Comparison of ENCODE assay signal across 28 cellular contexts in the genomic region with DNA sequence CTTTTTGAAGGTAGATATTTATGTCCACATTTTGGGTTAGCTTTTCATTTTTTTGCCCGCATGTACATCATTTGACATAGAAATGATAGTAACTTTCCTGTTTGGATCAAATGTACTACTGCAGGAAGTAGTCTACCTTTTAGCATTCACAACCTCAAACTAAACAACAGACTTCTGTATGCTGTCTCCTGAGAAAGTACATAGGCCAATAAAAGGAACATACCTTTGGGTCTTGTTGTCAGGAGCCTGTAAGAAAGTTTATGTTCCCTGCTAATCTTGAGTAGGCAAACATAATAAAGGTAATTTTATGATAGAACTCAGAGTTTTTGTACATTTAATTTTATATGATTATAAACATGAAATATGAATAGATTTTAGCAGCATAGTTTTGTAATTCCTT.
"Had no signal": no experiment of that assay in that cellular context is flagged by ENCODE, and none has a peak within 500 bp of the region (broad histone marks: within the 10 kb centered on the region; RNA-seq: fewer than 3 reads in every experiment).

No MANE protein-coding gene starts in this region.

- H3K27ac Mint-ChIP-seq: nephron; progenitor cell of endocrine pancreas; stimulated activated effector memory CD8-positive, alpha-beta T cell treated with anti-CD3 and anti-CD28 coated beads, Interleukin-12 subunit alpha, Interleukin-12 subunit beta, amount 100 ng/mL, for 72 hours; stimulated activated naive CD8-positive, alpha-beta T cell treated with anti-CD3 and anti-CD28 coated beads, Interleukin-15, Interleukin-2, amounts not matched to agents 100 ng/mL and 50 ng/mL, for 24 hours; type B pancreatic cell had no signal

- H3K36me3 Mint-ChIP-seq: activated naive CD4-positive, alpha-beta T cell treated with anti-CD3 and anti-CD28 coated beads, Interleukin-2, amount 50 U/mL, for 24 hours; stimulated activated effector memory CD8-positive, alpha-beta T cell treated with anti-CD3 and anti-CD28 coated beads, Interleukin-12 subunit alpha, Interleukin-12 subunit beta, amount 100 ng/mL, for 72 hours had no signal

- ATAC-seq: body of pancreas; left cardiac atrium; right lobe of liver; stimulated activated effector memory CD8-positive, alpha-beta T cell treated with anti-CD3 and anti-CD28 coated beads, Interleukin-12 subunit alpha, Interleukin-12 subunit beta, amount 100 ng/mL, for 72 hours had no signal

- H3K4me1 ChIP-seq: body of pancreas, vagina had no signal

- H3K9me3 ChIP-seq: body of pancreas, right lobe of liver, thoracic aorta, vagina had no signal

- H3K4me3 ChIP-seq: body of pancreas, right lobe of liver, thoracic aorta, vagina had no signal

- H3K27ac ChIP-seq: body of pancreas, epithelial cell of prostate, right lobe of liver, thoracic aorta, vagina, VCaP had no signal

- H3K27me3 ChIP-seq: body of pancreas, right lobe of liver, vagina had no signal

- H3K27me3 Mint-ChIP-seq: activated naive CD4-positive, alpha-beta T cell treated with anti-CD3 and anti-CD28 coated beads, Interleukin-2, amount 50 U/mL, for 24 hours; progenitor cell of endocrine pancreas; stimulated activated naive CD8-positive, alpha-beta T cell treated with anti-CD3 and anti-CD28 coated beads, Interleukin-15, Interleukin-2, amounts not matched to agents 100 ng/mL and 50 ng/mL, for 24 hours; type B pancreatic cell had no signal

- H3K36me3 ChIP-seq: right lobe of liver, thoracic aorta, vagina had no signal

- DNase-seq: activated CD4-positive, alpha-beta T cell treated with anti-CD3 and anti-CD28 coated beads for 4 hours; activated CD4-positive, alpha-beta T cell treated with anti-CD3 and anti-CD28 coated beads, Interleukin-2, amount 50 U/mL, for 4 hours; activated CD8-positive, alpha-beta memory T cell treated with anti-CD3 and anti-CD28 coated beads for 24 hours; activated CD8-positive, alpha-beta memory T cell treated with anti-CD3 and anti-CD28 coated beads, Interleukin-2, amount 50 U/mL, for 4 hours; activated gamma-delta T cell; activated T-cell treated with anti-CD3 and anti-CD28 coated beads, Interleukin-2, amount 50 U/mL, for 1 hour; aorta; body of pancreas; dermis blood vessel endothelial cell; effector CD8-positive, alpha-beta T cell; glutamatergic neuron; islet precursor cell; left cardiac atrium; mammary epithelial cell; right lobe of liver; stimulated activated CD4-positive, alpha-beta T cell treated with anti-CD3 and anti-CD28 coated beads, Interleukin-12 subunit alpha, Interleukin-12 subunit beta, amount 100 ng/mL, for 4 hours; stimulated activated CD4-positive, alpha-beta T cell treated with anti-CD3 and anti-CD28 coated beads, Interleukin-4, amount 100 ng/mL, for 24 hours; T-helper 1 cell had no signal

- H3K9me3 Mint-ChIP-seq: activated naive CD4-positive, alpha-beta T cell treated with anti-CD3 and anti-CD28 coated beads, Interleukin-2, amount 50 U/mL, for 24 hours; stimulated activated effector memory CD8-positive, alpha-beta T cell treated with anti-CD3 and anti-CD28 coated beads, Interleukin-12 subunit alpha, Interleukin-12 subunit beta, amount 100 ng/mL, for 72 hours; stimulated activated naive CD8-positive, alpha-beta T cell treated with anti-CD3 and anti-CD28 coated beads, Interleukin-15, Interleukin-2, amounts not matched to agents 100 ng/mL and 50 ng/mL, for 24 hours; type B pancreatic cell had no signal

- H3K4me3 Mint-ChIP-seq: activated naive CD4-positive, alpha-beta T cell treated with anti-CD3 and anti-CD28 coated beads, Interleukin-2, amount 50 U/mL, for 24 hours; nephron; stimulated activated effector memory CD8-positive, alpha-beta T cell treated with anti-CD3 and anti-CD28 coated beads, Interleukin-12 subunit alpha, Interleukin-12 subunit beta, amount 100 ng/mL, for 72 hours; stimulated activated naive CD8-positive, alpha-beta T cell treated with anti-CD3 and anti-CD28 coated beads, Interleukin-15, Interleukin-2, amounts not matched to agents 100 ng/mL and 50 ng/mL, for 24 hours; type B pancreatic cell had no signal
